In genomic region chr2:71100195-71100964, GRCh38 we compare ENCODE assay signal across 8 cellular contexts. TPM values are rescaled to one million over a fixed set of nuclear protein-coding genes. Genes with fewer than 3 reads are reported as not detected.
A peak's percentile ranks its signal among the peaks of the same experiment; 100 is the strongest.
DNase-seq lines count a peak whose midpoint lies in the region; ATAC-seq and TF ChIP-seq lines count a peak whose summit lies in the region.

No MANE protein-coding gene starts in this region.

- H3F3A ChIP-seq in PC-3 (ENCODE audit: low read length, unreplicated experiment), result no peaks in the 10 kb centered on the region

- H3K36me3 ChIP-seq in PC-3 (ENCODE audit: low read depth, low read length) (no peaks in the 10 kb centered on the region), gastroesophageal sphincter (no peaks in the 10 kb centered on the region)

- H3K4me3 ChIP-seq in PC-3 (ENCODE audit: low read length), result no peak overlapping the region
- no peak overlapping the region for H3K4me3 ChIP-seq in gastroesophageal sphincter

- H3K4me1 Mint-ChIP-seq in activated T-helper 1 cell treated with anti-CD3 and anti-CD28 coated beads, Interleukin-12 subunit alpha, Interleukin-12 subunit beta, Interleukin-2, Interleukin-4 antibody, amounts not matched to agents 30 ng/mL and 10 ng/mL and 1 ng/mL, durations not matched to agents 14 hours and 24 hours and 36 hours (ENCODE audit: low read depth), result no peaks in the 10 kb centered on the region

- TF ChIP-seq POLR2A in gastroesophageal sphincter (IDR thresholded peaks at IDR 0.05), result no peak

- H3K4me3 Mint-ChIP-seq in activated T-helper 1 cell treated with anti-CD3 and anti-CD28 coated beads, Interleukin-12 subunit alpha, Interleukin-12 subunit beta, Interleukin-2, Interleukin-4 antibody, amounts not matched to agents 30 ng/mL and 10 ng/mL and 1 ng/mL, durations not matched to agents 14 hours and 24 hours and 36 hours, result no peak overlapping the region

- peak overlapping the region; percentile 72 for H2AFZ ChIP-seq in PC-3 (ENCODE audit: low read length)

- ATAC-seq in PC-3 (peak; percentile 79), gastroesophageal sphincter (no peak), HG02970 (IDR thresholded peaks at IDR 0.05; ENCODE audit: low FRiP score, unreplicated experiment) (no peak), GM18873 (IDR thresholded peaks at IDR 0.05; ENCODE audit: low FRiP score, unreplicated experiment) (no peak)

- no peaks in the 10 kb centered on the region for H4K20me1 ChIP-seq in PC-3 (ENCODE audit: low read length)

- H3K4me1 ChIP-seq in PC-3 (ENCODE audit: insufficient read depth, low read length), result peaks cover 7% of the 10 kb centered on the region; the same call in 1 of the 2 replicates
- no peaks in the 10 kb centered on the region for H3K4me1 ChIP-seq in gastroesophageal sphincter

- no TSS peak for BruUV-seq in PC-3 (replicated peaks; lab: Mats Ljungman, UMichigan)

- POLR2A ChIA-PET in PC-3 (lab: Charles Lee; ENCODE audit: unreplicated experiment), result no interaction called here

- WGBS in gastroesophageal sphincter (ENCODE audit: low coverage in 1 of 2), 2 donors, result 0 to 3% methylated on average over 3 of the region's 3 CpGs

- H3K9me2 ChIP-seq in PC-3 (replicated peaks; ENCODE audit: low read length), result no peaks in the 10 kb centered on the region

- no peaks in the 10 kb centered on the region for H3K9me3 ChIP-seq in PC-3 (ENCODE audit: low read length)
- no peaks in the 10 kb centered on the region for H3K9me3 ChIP-seq in gastroesophageal sphincter

- H3K79me2 ChIP-seq in PC-3 (ENCODE audit: low read length), result no peaks in the 10 kb centered on the region

- no peak overlapping the region for H3K9ac ChIP-seq in PC-3 (ENCODE audit: low read length)

- intact Hi-C loops in PC-3 (cut with micrococcal nuclease), result loop anchor here (1.0 kb wide), 1 partner anchor 28 kb away; no protein-coding TSS in a partner anchor
- intact Hi-C loops in activated T-helper 1 cell treated with anti-CD3 and anti-CD28 coated beads, Interleukin-12 subunit alpha, Interleukin-12 subunit beta, Interleukin-2, Interleukin-4 antibody, amounts not matched to agents 30 ng/mL and 10 ng/mL and 1 ng/mL, durations not matched to agents 14 hours and 24 hours and 36 hours (cut with micrococcal nuclease), result loop anchor here (1.0 kb wide), 1 partner anchor 30 kb away; the partner anchor contains the start of genes MCEE and MPHOSPH10

- peaks cover 2% of the 10 kb centered on the region for H3K9me3 Mint-ChIP-seq in activated T-helper 1 cell treated with anti-CD3 and anti-CD28 coated beads, Interleukin-12 subunit alpha, Interleukin-12 subunit beta, Interleukin-2, Interleukin-4 antibody, amounts not matched to agents 30 ng/mL and 10 ng/mL and 1 ng/mL, durations not matched to agents 14 hours and 24 hours and 36 hours

- H3K27me3 ChIP-seq in PC-3 (ENCODE audit: low read length) (no peaks in the 10 kb centered on the region), gastroesophageal sphincter (no peaks in the 10 kb centered on the region)

- no peak for TF ChIP-seq EP300 in gastroesophageal sphincter (IDR thresholded peaks at IDR 0.05)

- TF ChIP-seq CTCF in PC-3 (conservative IDR thresholded peaks at IDR 0.05; ENCODE audit: low read depth, low read length) (peak; percentile 83), gastroesophageal sphincter (IDR thresholded peaks at IDR 0.05) (peak; percentile 37 to 63 (median 42))

- H3K27ac ChIP-seq in PC-3 (ENCODE audit: low read length) (no peak overlapping the region), gastroesophageal sphincter (no peak overlapping the region)

- peak; percentile 62 for DNase-seq in EH (ENCODE audit: low read depth)
- peak; percentile 53 for DNase-seq in HT1080 (ENCODE audit: low read depth)
- DNase-seq in PC-3, result peak; percentile 74
- DNase-seq in activated T-helper 1 cell treated with anti-CD3 and anti-CD28 coated beads, Interleukin-12 subunit alpha, Interleukin-12 subunit beta, Interleukin-2, Interleukin-4 antibody, amounts not matched to agents 30 ng/mL and 10 ng/mL and 1 ng/mL, durations not matched to agents 14 hours and 24 hours and 36 hours (ENCODE audit: low spot score), result peak; percentile 5
- peak; percentile 37 for DNase-seq in pons (ENCODE audit: low spot score)

- H3K27me3 Mint-ChIP-seq in activated T-helper 1 cell treated with anti-CD3 and anti-CD28 coated beads, Interleukin-12 subunit alpha, Interleukin-12 subunit beta, Interleukin-2, Interleukin-4 antibody, amounts not matched to agents 30 ng/mL and 10 ng/mL and 1 ng/mL, durations not matched to agents 14 hours and 24 hours and 36 hours (ENCODE audit: insufficient read depth), result peaks cover 10% of the 10 kb centered on the region

- H3K36me3 Mint-ChIP-seq in activated T-helper 1 cell treated with anti-CD3 and anti-CD28 coated beads, Interleukin-12 subunit alpha, Interleukin-12 subunit beta, Interleukin-2, Interleukin-4 antibody, amounts not matched to agents 30 ng/mL and 10 ng/mL and 1 ng/mL, durations not matched to agents 14 hours and 24 hours and 36 hours (ENCODE audit: low read depth), result peaks cover under 1% of the 10 kb centered on the region

- CTCF ChIA-PET in PC-3 (lab: Charles Lee), result interaction anchor here (0.6 to 1.9 kb wide), 5 partner anchors 29 to 91 kb away, joined by 3 to 8 read pairs (median 4); partner anchors contain the start of gene MPHOSPH10

- no peak overlapping the region for H3K4me2 ChIP-seq in PC-3 (ENCODE audit: low read length)

- no peak overlapping the region for H3K27ac Mint-ChIP-seq in activated T-helper 1 cell treated with anti-CD3 and anti-CD28 coated beads, Interleukin-12 subunit alpha, Interleukin-12 subunit beta, Interleukin-2, Interleukin-4 antibody, amounts not matched to agents 30 ng/mL and 10 ng/mL and 1 ng/mL, durations not matched to agents 14 hours and 24 hours and 36 hours

RNA-seq across cellular contexts. Expression of gene MCEE, which starts 29.6 kb away (rescaled TPM):
- 6.5 and 8.5 TPM in 2 replicates for total RNA-seq in HT1080 (2014; rRNA removed; shearing (Covaris generic))
- polyA plus RNA-seq in HT1080 (2015; cell fraction: cytosol; rRNA removed), result 4.7 and 6.1 TPM in 2 replicates
- polyA plus RNA-seq in HT1080 (2015; cell fraction: nucleus; rRNA removed), result 11.0 and 11.3 TPM in 2 replicates
- total RNA-seq in PC-3 (2014; rRNA removed), result 10.9 and 15.3 TPM in 2 replicates
- 11.4 and 14.7 TPM in 2 replicates for total RNA-seq in activated T-helper 1 cell treated with anti-CD3 and anti-CD28 coated beads, Interleukin-12 subunit alpha, Interleukin-12 subunit beta, Interleukin-2, Interleukin-4 antibody, amounts not matched to agents 30 ng/mL and 10 ng/mL and 1 ng/mL, durations not matched to agents 14 hours and 24 hours and 36 hours
- total RNA-seq in gastroesophageal sphincter, result 10 to 100 TPM; 11.9 to 23.7 (median 19.1) TPM

RNA-seq across cellular contexts. Expression of gene MPHOSPH10, which starts 30.1 kb away (rescaled TPM):
- 22.7 and 26.6 TPM in 2 replicates for total RNA-seq in HT1080 (2014; rRNA removed; shearing (Covaris generic))
- polyA plus RNA-seq in HT1080 (2015; cell fraction: cytosol; rRNA removed), result 15.0 and 20.1 TPM in 2 replicates
- polyA plus RNA-seq in HT1080 (2015; cell fraction: nucleus; rRNA removed), result 27.7 and 29.6 TPM in 2 replicates
- total RNA-seq in PC-3 (2014; rRNA removed), result 26.4 and 28.0 TPM in 2 replicates
- total RNA-seq in activated T-helper 1 cell treated with anti-CD3 and anti-CD28 coated beads, Interleukin-12 subunit alpha, Interleukin-12 subunit beta, Interleukin-2, Interleukin-4 antibody, amounts not matched to agents 30 ng/mL and 10 ng/mL and 1 ng/mL, durations not matched to agents 14 hours and 24 hours and 36 hours, result 67.5 and 68.8 TPM in 2 replicates
- 10 to 100 TPM; 16.2 to 24.6 (median 22.1) TPM for total RNA-seq in gastroesophageal sphincter

RNA-seq across cellular contexts. Expression of gene NAGK, which starts 31.9 kb away (rescaled TPM):
- total RNA-seq in HT1080 (2014; rRNA removed; shearing (Covaris generic)), result 33.2 and 45.5 TPM in 2 replicates
- polyA plus RNA-seq in HT1080 (2015; cell fraction: cytosol; rRNA removed), result 21.1 and 43.6 TPM in 2 replicates
- polyA plus RNA-seq in HT1080 (2015; cell fraction: nucleus; rRNA removed), result 41.7 and 49.9 TPM in 2 replicates
- total RNA-seq in PC-3 (2014; rRNA removed) (55.5 and 70.5 TPM in 2 replicates), gastroesophageal sphincter (10 to 100 TPM; 46.7 to 93.8 (median 66.1) TPM)
- total RNA-seq in activated T-helper 1 cell treated with anti-CD3 and anti-CD28 coated beads, Interleukin-12 subunit alpha, Interleukin-12 subunit beta, Interleukin-2, Interleukin-4 antibody, amounts not matched to agents 30 ng/mL and 10 ng/mL and 1 ng/mL, durations not matched to agents 14 hours and 24 hours and 36 hours, result 75.2 and 83.2 TPM in 2 replicates

Comparison
In these comparisons a context has a peak if more than half of its experiments do, and no peak if none do; other contexts are left out.
1. DNase-seq: peak in every context shown above with its lines; median percentile 74 in PC-3; 62 in EH; 53 in HT1080; 37 in pons; 5 in activated T-helper 1 cell treated with anti-CD3 and anti-CD28 coated beads, Interleukin-12 subunit alpha, Interleukin-12 subunit beta, Interleukin-2, Interleukin-4 antibody, amounts not matched to agents 30 ng/mL and 10 ng/mL and 1 ng/mL, durations not matched to agents 14 hours and 24 hours and 36 hours.